Comparison of ENCODE assay signal across 27 cellular contexts in the genomic region with DNA sequence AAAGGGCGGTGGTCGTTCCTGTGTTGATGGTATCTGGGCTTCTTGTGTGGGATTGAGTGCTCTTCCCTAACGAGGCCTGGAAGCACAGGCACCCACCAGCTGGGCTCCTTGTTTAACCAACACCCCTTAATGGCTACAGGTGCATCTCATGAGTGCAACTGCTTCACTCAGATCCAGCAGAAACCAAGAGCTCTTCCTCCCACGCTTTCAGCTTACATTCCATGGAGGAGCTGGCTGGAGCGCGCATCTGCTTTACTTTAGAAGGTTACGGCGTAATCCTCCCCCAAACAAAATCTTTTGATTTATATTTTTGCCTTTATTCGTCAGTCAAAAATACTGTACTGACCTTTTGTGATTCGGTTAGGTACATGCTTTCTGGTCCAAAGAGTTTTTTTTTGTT.
"Had no signal": no experiment of that assay in that cellular context is flagged by ENCODE, and none has a peak within 500 bp of the region (broad histone marks: within the 10 kb centered on the region; RNA-seq: fewer than 3 reads in every experiment).

No MANE protein-coding gene starts in this region.

- DNase-seq: activated B cell treated with CpG ODN at 0.5 μM for 24 hours; activated CD4-positive, alpha-beta T cell treated with anti-CD3 and anti-CD28 coated beads for 48 hours; activated CD4-positive, alpha-beta T cell treated with anti-CD3 and anti-CD28 coated beads, Interleukin-2, amount 50 U/mL, for 1 hour; activated CD4-positive, alpha-beta T cell treated with anti-CD3 and anti-CD28 coated beads, Interleukin-2, amount 50 U/mL, for 48 hours; activated CD8-positive, alpha-beta memory T cell treated with anti-CD3 and anti-CD28 coated beads for 24 hours; activated CD8-positive, alpha-beta T cell treated with anti-CD3 and anti-CD28 coated beads for 36 hours; activated effector memory CD4-positive, alpha-beta T cell treated with Interleukin-2 at 50 U/mL for 16 hours; activated gamma-delta T cell treated with Interleukin-2 at 50 U/mL for 16 hours; activated naive CD4-positive, alpha-beta T cell treated with anti-CD3 and anti-CD28 coated beads, Interleukin-2, amount 50 U/mL, for 16 hours; activated naive CD4-positive, alpha-beta T cell treated with Interleukin-2 at 50 U/mL for 16 hours; activated T-cell treated with anti-CD3 and anti-CD28 coated beads, Interleukin-2, amount 50 U/mL, for 4 hours; amygdala; central memory CD4-positive, alpha-beta T cell; cerebellar nuclear complex; colonic mucosa; effector CD8-positive, alpha-beta T cell; erythroblast; foreskin melanocyte; head of caudate nucleus; T-helper 1 cell; T-helper 17 cell; T1000; WERI-Rb-1 had no signal

- H3K4me3 Mint-ChIP-seq: activated B cell treated with CpG ODN at 0.5 μM for 24 hours; activated CD8-positive, alpha-beta T cell treated with anti-CD3 and anti-CD28 coated beads for 36 hours; activated naive CD8-positive, alpha-beta T cell; activated T-cell treated with anti-CD3 and anti-CD28 coated beads, Interleukin-2, amount 50 U/mL, for 4 hours; activated T-helper 17 cell treated with anti-CD3 and anti-CD28 coated beads, Interleukin-2, amount 50 U/mL, for 72 hours; brain; T-helper 17 cell; T-helper 2 cell treated with Interferon-gamma antibody and Interleukin-4, amounts not matched to agents 5 μg/mL and 100 μg/mL, for 36 hours had no signal

- H3K36me3 Mint-ChIP-seq: activated naive CD8-positive, alpha-beta T cell had no signal

- H3K9me3 Mint-ChIP-seq: activated T-helper 17 cell treated with anti-CD3 and anti-CD28 coated beads, Interleukin-2, amount 50 U/mL, for 72 hours; T-helper 2 cell treated with Interferon-gamma antibody and Interleukin-4, amounts not matched to agents 5 μg/mL and 100 μg/mL, for 36 hours had no signal

- H3K27me3 Mint-ChIP-seq: activated B cell treated with CpG ODN at 0.5 μM for 24 hours had no signal

- H3K27ac Mint-ChIP-seq: activated B cell treated with CpG ODN at 0.5 μM for 24 hours; activated CD8-positive, alpha-beta T cell treated with anti-CD3 and anti-CD28 coated beads for 36 hours; activated naive CD8-positive, alpha-beta T cell; activated T-helper 17 cell treated with anti-CD3 and anti-CD28 coated beads, Interleukin-2, amount 50 U/mL, for 72 hours; brain; T-helper 17 cell; T-helper 2 cell treated with Interferon-gamma antibody and Interleukin-4, amounts not matched to agents 5 μg/mL and 100 μg/mL, for 36 hours had no signal

- H3K4me1 Mint-ChIP-seq: activated B cell treated with CpG ODN at 0.5 μM for 24 hours; activated T-helper 17 cell treated with anti-CD3 and anti-CD28 coated beads, Interleukin-2, amount 50 U/mL, for 72 hours had no signal
